Comparison of ENCODE assay signal across 27 cellular contexts in the genomic region with DNA sequence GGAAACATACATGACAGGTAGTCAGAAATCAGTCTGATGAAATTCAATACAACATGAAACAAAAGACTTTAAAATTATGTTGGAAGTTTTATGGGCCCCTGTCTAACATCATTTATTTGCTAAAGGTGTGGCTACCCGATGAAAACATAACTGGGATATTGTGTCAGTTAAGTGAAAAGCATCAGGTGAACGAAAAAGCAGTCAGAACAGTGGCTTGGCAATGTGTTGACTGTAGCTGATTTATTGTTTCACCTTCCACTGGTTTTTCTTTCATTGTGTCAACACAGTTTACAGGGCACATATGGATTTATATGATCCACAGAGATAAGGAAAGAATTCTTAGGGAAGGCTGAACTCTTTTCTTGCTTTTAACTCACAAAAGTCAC.
DNase-seq lines count a peak whose midpoint lies in the region; ATAC-seq and TF ChIP-seq lines count a peak whose summit lies in the region.
"Had no signal": no experiment of that assay in that cellular context is flagged by ENCODE, and none has a peak within 500 bp of the region (broad histone marks: within the 10 kb centered on the region; RNA-seq: fewer than 3 reads in every experiment).

No MANE protein-coding gene starts in this region.

- H3K9ac ChIP-seq in colonic mucosa (ENCODE audit: low read depth in 2 of 2, low read length in 2 of 2), result no peak overlapping the region

- no peaks in the 10 kb centered on the region for H3K4me1 ChIP-seq in colonic mucosa
- peaks cover 0 to 13% (median 3%) of the 10 kb centered on the region in 4 donors for H3K4me1 ChIP-seq in transverse colon
- H3K4me1 ChIP-seq: esophagus muscularis mucosa, right atrium auricular region, SJSA1, spleen, testis, uterus had no signal

- intact Hi-C loops in colonic mucosa (cut with DNase I) (no loop called here), transverse colon (cut with DNase I; ENCODE audit: low total_unique reads) (no loop called here)

- H3K27me3 ChIP-seq in colonic mucosa (no peaks in the 10 kb centered on the region), transverse colon (no peaks in the 10 kb centered on the region)
- H3K27me3 ChIP-seq: body of pancreas, esophagus muscularis mucosa, right atrium auricular region, SJSA1, spleen, testis, uterus had no signal

- peak overlapping the region; percentile 62 for H3K27ac ChIP-seq in colonic mucosa
- H3K27ac ChIP-seq in transverse colon, result peak overlapping the region; percentile 29 to 65 (median 52)
- H3K27ac ChIP-seq: body of pancreas, esophagus muscularis mucosa, HL-60, left ventricle myocardium inferior, right atrium auricular region, SJSA1, spleen, testis, uterus had no signal

- H3K36me3 ChIP-seq in colonic mucosa (no peaks in the 10 kb centered on the region), transverse colon (no peaks in the 10 kb centered on the region)
- H3K36me3 ChIP-seq: esophagus muscularis mucosa, left ventricle myocardium inferior, right atrium auricular region, SJSA1, spleen, uterus had no signal

- no peak overlapping the region for H3K4me3 ChIP-seq in colonic mucosa
- H3K4me3 ChIP-seq in transverse colon, result no peak overlapping the region
- H3K4me3 ChIP-seq: body of pancreas, esophagus muscularis mucosa, left ventricle myocardium inferior, right atrium auricular region, SJSA1, spleen, testis, uterus had no signal

- H3K9me3 ChIP-seq in colonic mucosa (no peaks in the 10 kb centered on the region), transverse colon (no peaks in the 10 kb centered on the region)
- H3K9me3 ChIP-seq: body of pancreas, esophagus muscularis mucosa, left ventricle myocardium inferior, right atrium auricular region, SJSA1, testis, uterus had no signal

- TF ChIP-seq EP300 in transverse colon (IDR thresholded peaks at IDR 0.05; ENCODE audit: low read depth), result peak; percentile 61

- in situ Hi-C loops in transverse colon (cut with MboI; ENCODE audit: low pct_ligation_motif_present in 1 of 4, low pct_unique_long_range_greater_than_20kb in 1 of 4, low sequenced_read_pairs in 3 of 4), result no loop called here

- peak; percentile 42 for DNase-seq in SHP77 treated with DMSO at 0.1 percent for 48 hours (lab: John Stamatoyannopoulos, UW)
- DNase-seq in SHP77 (lab: John Stamatoyannopoulos, UW), result no peak
- DNase-seq in NCI-H69 (lab: John Stamatoyannopoulos, UW), result peak; percentile 95
- DNase-seq in colonic mucosa, result peak; percentile 48
- no peak for DNase-seq in transverse colon
- DNase-seq in activated CD4-positive, alpha-beta T cell treated with anti-CD3 and anti-CD28 coated beads for 48 hours, result no peak
- no peak for DNase-seq in islet precursor cell
- DNase-seq: activated CD4-positive, alpha-beta T cell treated with anti-CD3 and anti-CD28 coated beads for 1 hour; activated gamma-delta T cell treated with Interleukin-2 at 50 U/mL for 16 hours; body of pancreas; COR-L47; effector memory CD8-positive, alpha-beta T cell; foreskin melanocyte; left ventricle myocardium inferior; natural killer cell; NCI-H1105; NCI-H2107; spleen; stimulated activated CD4-positive, alpha-beta T cell treated with anti-CD3 and anti-CD28 coated beads, Interleukin-4, amount 100 ng/mL, for 1 hour; testis; uterus had no signal

- ATAC-seq in HG02885 (IDR thresholded peaks at IDR 0.05; ENCODE audit: poor library complexity, unreplicated experiment), result no peak
- ATAC-seq: effector memory CD8-positive, alpha-beta T cell; natural killer cell; stimulated activated memory B cell treated with anti-CD40 and anti-IgM and Interleukin-4, amounts not matched to agents 10 μg/mL and 1 μg/mL and 100 μg/mL, for 72 hours had no signal

- no peak for TF ChIP-seq CTCF in colonic mucosa (IDR thresholded peaks at IDR 0.05)
- no peak for TF ChIP-seq CTCF in transverse colon (IDR thresholded peaks at IDR 0.05)

- TF ChIP-seq POLR2A in transverse colon (IDR thresholded peaks at IDR 0.05), result no peak

- 41 to 45% methylated on average over 2 of the region's 2 CpGs for WGBS in transverse colon (ENCODE audit: low coverage in 1 of 2), 2 donors

Comparison
In these comparisons a context has a peak if more than half of its experiments do, and no peak if none do; other contexts are left out.
1. DNase-seq: peak in SHP77 treated with DMSO at 0.1 percent for 48 hours (single experiment), NCI-H69 (single experiment) and colonic mucosa (single experiment); none in SHP77 (0 of 2), transverse colon (single experiment), activated CD4-positive, alpha-beta T cell treated with anti-CD3 and anti-CD28 coated beads for 48 hours (single experiment) and islet precursor cell (single experiment).